In genomic region chr12:27710592-27711311, GRCh38 we compare ENCODE assay signal across 1 cellular context.
A peak's percentile ranks its signal among the peaks of the same experiment; 100 is the strongest.
TF ChIP-seq lines count a peak whose summit lies in the region.

MRPS35 (plus strand) TSS chr12:27710832; CDS start chr12:27710844, 12 bp downstream.

TF ChIP-seq in HepG2, 621 proteins besides CTCF, POLR2A, EP300 and RAD21 (continued from another document and continues in another):
- TF ChIP-seq, protein P1, sequence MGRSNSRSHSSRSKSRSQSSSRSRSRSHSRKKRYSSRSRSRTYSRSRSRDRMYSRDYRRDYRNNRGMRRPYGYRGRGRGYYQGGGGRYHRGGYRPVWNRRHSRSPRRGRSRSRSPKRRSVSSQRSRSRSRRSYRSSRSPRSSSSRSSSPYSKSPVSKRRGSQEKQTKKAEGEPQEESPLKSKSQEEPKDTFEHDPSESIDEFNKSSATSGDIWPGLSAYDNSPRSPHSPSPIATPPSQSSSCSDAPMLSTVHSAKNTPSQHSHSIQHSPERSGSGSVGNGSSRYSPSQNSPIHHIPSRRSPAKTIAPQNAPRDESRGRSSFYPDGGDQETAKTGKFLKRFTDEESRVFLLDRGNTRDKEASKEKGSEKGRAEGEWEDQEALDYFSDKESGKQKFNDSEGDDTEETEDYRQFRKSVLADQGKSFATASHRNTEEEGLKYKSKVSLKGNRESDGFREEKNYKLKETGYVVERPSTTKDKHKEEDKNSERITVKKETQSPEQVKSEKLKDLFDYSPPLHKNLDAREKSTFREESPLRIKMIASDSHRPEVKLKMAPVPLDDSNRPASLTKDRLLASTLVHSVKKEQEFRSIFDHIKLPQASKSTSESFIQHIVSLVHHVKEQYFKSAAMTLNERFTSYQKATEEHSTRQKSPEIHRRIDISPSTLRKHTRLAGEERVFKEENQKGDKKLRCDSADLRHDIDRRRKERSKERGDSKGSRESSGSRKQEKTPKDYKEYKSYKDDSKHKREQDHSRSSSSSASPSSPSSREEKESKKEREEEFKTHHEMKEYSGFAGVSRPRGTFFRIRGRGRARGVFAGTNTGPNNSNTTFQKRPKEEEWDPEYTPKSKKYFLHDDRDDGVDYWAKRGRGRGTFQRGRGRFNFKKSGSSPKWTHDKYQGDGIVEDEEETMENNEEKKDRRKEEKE (IDR thresholded peaks at IDR 0.05), result no peak
- TF ChIP-seq ZNF891 (CRISPR knock-in tag; IDR thresholded peaks at IDR 0.05) (peak; percentile 83), ZNF335 (CRISPR knock-in tag; IDR thresholded peaks at IDR 0.05) (no peak; the same call in 1 of the 2 replicates), TAF15 (IDR thresholded peaks at IDR 0.05; ENCODE audit: low read depth, low read length, poor library complexity, severe bottlenecking) (no peak), KDM5B (CRISPR knock-in tag; IDR thresholded peaks at IDR 0.05; ENCODE audit: borderline replicate concordance) (peak; percentile 96), ZNF614 (CRISPR knock-in tag; IDR thresholded peaks at IDR 0.05; ENCODE audit: borderline replicate concordance) (no peak; the same call in 1 of the 2 replicates), ZNF784 (CRISPR knock-in tag; IDR thresholded peaks at IDR 0.05; ENCODE audit: borderline replicate concordance) (peak; percentile 88; the same call in 1 of the 2 replicates), ZNF691 (CRISPR knock-in tag; IDR thresholded peaks at IDR 0.05; ENCODE audit: borderline replicate concordance, low read depth) (peak; percentile 94), SOX5 (CRISPR knock-in tag; IDR thresholded peaks at IDR 0.05; ENCODE audit: borderline replicate concordance) (peak; percentile 54; the same call in 1 of the 2 replicates), NPAS2 (CRISPR knock-in tag; IDR thresholded peaks at IDR 0.05; ENCODE audit: borderline replicate concordance) (no peak), ZNF20 (CRISPR knock-in tag; IDR thresholded peaks at IDR 0.05) (0 out of 2 replicates have a peak, but pooled peaks have one; percentile 74), CREB3 (CRISPR knock-in tag; IDR thresholded peaks at IDR 0.05) (peak; percentile 74; the same call in 1 of the 2 replicates), SIN3B (IDR thresholded peaks at IDR 0.05; ENCODE audit: low read length) (peak; percentile 85), ISL2 (CRISPR knock-in tag; IDR thresholded peaks at IDR 0.05) (peak; percentile 85), HOXA3 (CRISPR knock-in tag; IDR thresholded peaks at IDR 0.05) (peak; percentile 98), FIP1L1 (IDR thresholded peaks at IDR 0.05; ENCODE audit: borderline replicate concordance, insufficient read depth, low read depth, low read length) (peak; percentile 39; the same call in 1 of the 2 replicates), RNF2 (conservative IDR thresholded peaks at IDR 0.05; ENCODE audit: low read depth) (peak; percentile 68), ZNF616 (CRISPR knock-in tag; IDR thresholded peaks at IDR 0.05; ENCODE audit: low read depth) (peak; percentile 75), ZNF879 (CRISPR knock-in tag; IDR thresholded peaks at IDR 0.05) (peak; percentile 93; the same call in 1 of the 2 replicates), SP5 (CRISPR knock-in tag; IDR thresholded peaks at IDR 0.05; ENCODE audit: borderline replicate concordance, low read depth) (peak; percentile 71), SP1 (IDR thresholded peaks at IDR 0.05) (no peak), SP1 (CRISPR knock-in tag; IDR thresholded peaks at IDR 0.05) (peak; percentile 83), SOX13 (IDR thresholded peaks at IDR 0.05) (0 out of 2 replicates have a peak, but pooled peaks have one; percentile 5), SOX13 (CRISPR knock-in tag; conservative IDR thresholded peaks at IDR 0.05 in 1 of 2, IDR thresholded peaks at IDR 0.05 in 1 of 2) (peak in 1 of 2 experiments; percentile 67; a peak in 2 of 4 replicates), SAFB2 (CRISPR knock-in tag; IDR thresholded peaks at IDR 0.05; ENCODE audit: borderline replicate concordance, low read depth) (no peak), ARID3A (IDR thresholded peaks at IDR 0.05; ENCODE audit: low read depth, low read length) (peak; percentile 67; the same call in 1 of the 2 replicates), KLF16 (CRISPR knock-in tag; IDR thresholded peaks at IDR 0.05) (peak; percentile 69 to 79; a peak in 2 of 4 replicates), GABPB1 (CRISPR knock-in tag; IDR thresholded peaks at IDR 0.05) (peak; percentile 87), PBX3 (CRISPR knock-in tag; IDR thresholded peaks at IDR 0.05; ENCODE audit: borderline replicate concordance) (no peak), KLF13 (CRISPR knock-in tag; IDR thresholded peaks at IDR 0.05) (peak; percentile 90; the same call in 1 of the 2 replicates), UBTF (CRISPR knock-in tag; IDR thresholded peaks at IDR 0.05) (peak; percentile 97)
- TF ChIP-seq, protein P2, sequence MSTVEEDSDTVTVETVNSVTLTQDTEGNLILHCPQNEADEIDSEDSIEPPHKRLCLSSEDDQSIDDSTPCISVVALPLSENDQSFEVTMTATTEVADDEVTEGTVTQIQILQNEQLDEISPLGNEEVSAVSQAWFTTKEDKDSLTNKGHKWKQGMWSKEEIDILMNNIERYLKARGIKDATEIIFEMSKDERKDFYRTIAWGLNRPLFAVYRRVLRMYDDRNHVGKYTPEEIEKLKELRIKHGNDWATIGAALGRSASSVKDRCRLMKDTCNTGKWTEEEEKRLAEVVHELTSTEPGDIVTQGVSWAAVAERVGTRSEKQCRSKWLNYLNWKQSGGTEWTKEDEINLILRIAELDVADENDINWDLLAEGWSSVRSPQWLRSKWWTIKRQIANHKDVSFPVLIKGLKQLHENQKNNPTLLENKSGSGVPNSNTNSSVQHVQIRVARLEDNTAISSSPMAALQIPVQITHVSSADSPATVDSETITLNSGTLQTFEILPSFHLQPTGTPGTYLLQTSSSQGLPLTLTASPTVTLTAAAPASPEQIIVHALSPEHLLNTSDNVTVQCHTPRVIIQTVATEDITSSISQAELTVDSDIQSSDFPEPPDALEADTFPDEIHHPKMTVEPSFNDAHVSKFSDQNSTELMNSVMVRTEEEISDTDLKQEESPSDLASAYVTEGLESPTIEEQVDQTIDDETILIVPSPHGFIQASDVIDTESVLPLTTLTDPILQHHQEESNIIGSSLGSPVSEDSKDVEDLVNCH (CRISPR knock-in tag; IDR thresholded peaks at IDR 0.05), result no peak
- TF ChIP-seq, protein P3, sequence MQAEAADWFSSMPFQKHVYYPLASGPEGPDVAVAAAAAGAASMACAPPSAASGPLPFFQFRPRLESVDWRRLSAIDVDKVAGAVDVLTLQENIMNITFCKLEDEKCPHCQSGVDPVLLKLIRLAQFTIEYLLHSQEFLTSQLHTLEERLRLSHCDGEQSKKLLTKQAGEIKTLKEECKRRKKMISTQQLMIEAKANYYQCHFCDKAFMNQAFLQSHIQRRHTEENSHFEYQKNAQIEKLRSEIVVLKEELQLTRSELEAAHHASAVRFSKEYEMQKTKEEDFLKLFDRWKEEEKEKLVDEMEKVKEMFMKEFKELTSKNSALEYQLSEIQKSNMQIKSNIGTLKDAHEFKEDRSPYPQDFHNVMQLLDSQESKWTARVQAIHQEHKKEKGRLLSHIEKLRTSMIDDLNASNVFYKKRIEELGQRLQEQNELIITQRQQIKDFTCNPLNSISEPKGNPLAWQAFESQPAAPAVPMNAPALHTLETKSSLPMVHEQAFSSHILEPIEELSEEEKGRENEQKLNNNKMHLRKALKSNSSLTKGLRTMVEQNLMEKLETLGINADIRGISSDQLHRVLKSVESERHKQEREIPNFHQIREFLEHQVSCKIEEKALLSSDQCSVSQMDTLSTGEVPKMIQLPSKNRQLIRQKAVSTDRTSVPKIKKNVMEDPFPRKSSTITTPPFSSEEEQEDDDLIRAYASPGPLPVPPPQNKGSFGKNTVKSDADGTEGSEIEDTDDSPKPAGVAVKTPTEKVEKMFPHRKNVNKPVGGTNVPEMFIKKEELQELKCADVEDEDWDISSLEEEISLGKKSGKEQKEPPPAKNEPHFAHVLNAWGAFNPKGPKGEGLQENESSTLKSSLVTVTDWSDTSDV (CRISPR knock-in tag; IDR thresholded peaks at IDR 0.05), result 0 out of 2 replicates have a peak, but pooled peaks have one; percentile 78
- TF ChIP-seq, protein P4, sequence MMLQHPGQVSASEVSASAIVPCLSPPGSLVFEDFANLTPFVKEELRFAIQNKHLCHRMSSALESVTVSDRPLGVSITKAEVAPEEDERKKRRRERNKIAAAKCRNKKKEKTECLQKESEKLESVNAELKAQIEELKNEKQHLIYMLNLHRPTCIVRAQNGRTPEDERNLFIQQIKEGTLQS (CRISPR knock-in tag; IDR thresholded peaks at IDR 0.05), result peak; percentile 41
- TF ChIP-seq, protein P5, sequence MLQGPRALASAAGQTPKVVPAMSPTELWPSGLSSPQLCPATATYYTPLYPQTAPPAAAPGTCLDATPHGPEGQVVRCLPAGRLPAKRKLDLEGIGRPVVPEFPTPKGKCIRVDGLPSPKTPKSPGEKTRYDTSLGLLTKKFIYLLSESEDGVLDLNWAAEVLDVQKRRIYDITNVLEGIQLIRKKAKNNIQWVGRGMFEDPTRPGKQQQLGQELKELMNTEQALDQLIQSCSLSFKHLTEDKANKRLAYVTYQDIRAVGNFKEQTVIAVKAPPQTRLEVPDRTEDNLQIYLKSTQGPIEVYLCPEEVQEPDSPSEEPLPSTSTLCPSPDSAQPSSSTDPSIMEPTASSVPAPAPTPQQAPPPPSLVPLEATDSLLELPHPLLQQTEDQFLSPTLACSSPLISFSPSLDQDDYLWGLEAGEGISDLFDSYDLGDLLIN (CRISPR knock-in tag; IDR thresholded peaks at IDR 0.05; ENCODE audit: borderline replicate concordance), result no peak
- TF ChIP-seq, protein P6, sequence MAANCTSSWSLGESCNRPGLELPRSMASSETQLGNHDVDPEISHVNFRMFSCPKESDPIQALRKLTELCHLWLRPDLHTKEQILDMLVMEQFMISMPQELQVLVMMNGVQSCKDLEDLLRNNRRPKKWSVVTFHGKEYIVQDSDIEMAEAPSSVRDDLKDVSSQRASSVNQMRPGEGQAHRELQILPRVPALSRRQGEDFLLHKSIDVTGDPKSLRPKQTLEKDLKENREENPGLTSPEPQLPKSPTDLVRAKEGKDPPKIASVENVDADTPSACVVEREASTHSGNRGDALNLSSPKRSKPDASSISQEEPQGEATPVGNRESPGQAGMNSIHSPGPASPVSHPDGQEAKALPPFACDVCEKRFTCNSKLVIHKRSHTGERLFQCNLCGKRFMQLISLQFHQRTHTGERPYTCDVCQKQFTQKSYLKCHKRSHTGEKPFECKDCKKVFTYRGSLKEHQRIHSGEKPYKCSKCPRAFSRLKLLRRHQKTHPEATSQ (CRISPR knock-in tag; IDR thresholded peaks at IDR 0.05; ENCODE audit: borderline replicate concordance), result peak; percentile 95
